ENCODE assay signal across 12 cellular contexts in genomic region chr22:20036119-20036518, GRCh38. TPM values are rescaled to one million over a fixed set of nuclear protein-coding genes. Genes with fewer than 3 reads are reported as not detected.
DNase-seq lines count a peak whose midpoint lies in the region; ATAC-seq, FAIRE-seq and TF ChIP-seq lines count a peak whose summit lies in the region.
"Had no signal": no experiment of that assay in that cellular context is flagged by ENCODE, and none has a peak within 500 bp of the region (broad histone marks: within the 10 kb centered on the region; RNA-seq: fewer than 3 reads in every experiment).

No MANE protein-coding gene starts in this region.

- intact Hi-C loops in K562 (cut with micrococcal nuclease): no loop called here

- H3K9me3 ChIP-seq in K562 (replicated peaks; ENCODE audit: control insufficient read depth, insufficient read depth, low read depth, low read length): no peaks in the 10 kb centered on the region

- H2AFZ ChIP-seq in K562 (ENCODE audit: low read depth, low read length): no peak overlapping the region

- 87% methylated on average over 10 of the region's 10 CpGs for WGBS in K562 (ENCODE audit: insufficient coverage, low coverage, missing lambda C conversion rate)

- H3K4me1 ChIP-seq in K562 (replicated peaks in 1 of 2; ENCODE audit: control insufficient read depth in 2 of 2, insufficient read depth in 2 of 2, low read length in 2 of 2): peaks cover 11 to 63% of the 10 kb centered on the region in 2 experiments; a peak in 4 of 5 replicates

- no peak for DNase-seq in activated naive CD4-positive, alpha-beta T cell treated with anti-CD3 and anti-CD28 coated beads, Interleukin-2, amount 50 U/mL, for 72 hours (ENCODE audit: low spot score in 2 of 2)
- no peak for DNase-seq in K562 (ENCODE audit: extremely low read depth in 1 of 4, low spot score in 3 of 4)
- no peak for DNase-seq in NCI-H446 treated with DMSO at 0.1 percent for 48 hours (lab: John Stamatoyannopoulos, UW)
- DNase-seq in activated CD8-positive, alpha-beta T cell treated with anti-CD3 and anti-CD28 coated beads, Interleukin-2, amount 10 ng/mL, durations not matched to agents 7 days and 5 days: no peak
- DNase-seq: Calu3; CD4-positive, CD25-positive, alpha-beta regulatory T cell; NCI-H1930; NCI-H524 had no signal

- POLR2A ChIA-PET in K562 (lab: Yijun Ruan, JAX): interaction anchor here (0.6 to 6.4 kb wide), 20 partner anchors 8 to 1001 kb away, joined by 3 to 54 read pairs (median 4); partner anchors contain the start of genes TANGO2 and TRMT2A
- POLR2A ChIA-PET in activated CD8-positive, alpha-beta T cell treated with anti-CD3 and anti-CD28 coated beads, Interleukin-2, amount 10 ng/mL, durations not matched to agents 7 days and 5 days (lab: Charles Lee): no interaction called here

- TF ChIP-seq CTCF in K562 (IDR thresholded peaks at IDR 0.05 in 2 of 3, conservative IDR thresholded peaks at IDR 0.05 in 1 of 3; ENCODE audit: insufficient read depth in 2 of 3, low read depth in 1 of 3, low read length in 3 of 3): no peak

- no peak for ATAC-seq in activated naive CD4-positive, alpha-beta T cell treated with anti-CD3 and anti-CD28 coated beads, Interleukin-2, amount 50 U/mL, for 72 hours
- ATAC-seq in K562: no peak
- ATAC-seq in GM18858 (IDR thresholded peaks at IDR 0.05; ENCODE audit: unreplicated experiment): no peak
- no peak for ATAC-seq in GM21526 (IDR thresholded peaks at IDR 0.05; ENCODE audit: low FRiP score, unreplicated experiment)
- no peak for ATAC-seq in activated CD8-positive, alpha-beta T cell treated with anti-CD3 and anti-CD28 coated beads, Interleukin-2, amount 10 ng/mL, durations not matched to agents 7 days and 5 days

- no peaks in the 10 kb centered on the region for H3K9me3 Mint-ChIP-seq in activated naive CD4-positive, alpha-beta T cell treated with anti-CD3 and anti-CD28 coated beads, Interleukin-2, amount 50 U/mL, for 24 hours
- no peaks in the 10 kb centered on the region for H3K9me3 Mint-ChIP-seq in activated naive CD4-positive, alpha-beta T cell treated with anti-CD3 and anti-CD28 coated beads, Interleukin-2, amount 50 U/mL, for 72 hours
- no peaks in the 10 kb centered on the region for H3K9me3 Mint-ChIP-seq in IgD-negative memory B cell
- H3K9me3 Mint-ChIP-seq in activated CD8-positive, alpha-beta T cell treated with anti-CD3 and anti-CD28 coated beads, Interleukin-2, amount 10 ng/mL, durations not matched to agents 7 days and 5 days (ENCODE audit: insufficient read depth): no peaks in the 10 kb centered on the region
- H3K9me3 Mint-ChIP-seq: CD4-positive, CD25-positive, alpha-beta regulatory T cell had no signal

- H3K36me3 Mint-ChIP-seq in activated naive CD4-positive, alpha-beta T cell treated with anti-CD3 and anti-CD28 coated beads, Interleukin-2, amount 50 U/mL, for 24 hours: no peaks in the 10 kb centered on the region
- H3K36me3 Mint-ChIP-seq in activated naive CD4-positive, alpha-beta T cell treated with anti-CD3 and anti-CD28 coated beads, Interleukin-2, amount 50 U/mL, for 72 hours: no peaks in the 10 kb centered on the region
- H3K36me3 Mint-ChIP-seq in IgD-negative memory B cell: peaks cover 2% of the 10 kb centered on the region
- peaks cover 14% of the 10 kb centered on the region for H3K36me3 Mint-ChIP-seq in activated CD8-positive, alpha-beta T cell treated with anti-CD3 and anti-CD28 coated beads, Interleukin-2, amount 10 ng/mL, durations not matched to agents 7 days and 5 days (ENCODE audit: low read depth)

- peaks cover 65% of the 10 kb centered on the region for H4K20me1 ChIP-seq in K562 (replicated peaks; ENCODE audit: control insufficient read depth, insufficient read depth, low read length)

- no peak for TF ChIP-seq POLR2A in K562 (conservative IDR thresholded peaks at IDR 0.05)

- peak overlapping the region; percentile 68 for H3K27ac Mint-ChIP-seq in activated naive CD4-positive, alpha-beta T cell treated with anti-CD3 and anti-CD28 coated beads, Interleukin-2, amount 50 U/mL, for 24 hours
- H3K27ac Mint-ChIP-seq in activated naive CD4-positive, alpha-beta T cell treated with anti-CD3 and anti-CD28 coated beads, Interleukin-2, amount 50 U/mL, for 72 hours: no peak overlapping the region
- peak overlapping the region in 2 of 3 donors; percentile 78 to 83 for H3K27ac Mint-ChIP-seq in IgD-negative memory B cell
- no peak overlapping the region for H3K27ac Mint-ChIP-seq in activated CD8-positive, alpha-beta T cell treated with anti-CD3 and anti-CD28 coated beads, Interleukin-2, amount 10 ng/mL, durations not matched to agents 7 days and 5 days

- peaks cover 16% of the 10 kb centered on the region for H3K9me1 ChIP-seq in K562 (ENCODE audit: control insufficient read depth, insufficient read depth, low read length)

- peaks cover 47% of the 10 kb centered on the region for H3K79me2 ChIP-seq in K562 (ENCODE audit: control insufficient read depth, insufficient read depth, low read length)

- H3K36me3 ChIP-seq in K562 (ENCODE audit: control insufficient read depth, insufficient read depth, low read length): peaks cover 81% of the 10 kb centered on the region; the same call in 2 of the 3 replicates

- no peak overlapping the region for H3K4me2 ChIP-seq in K562 (ENCODE audit: insufficient read depth, low read length)

- in situ Hi-C loops in K562 (cut with MboI): no loop called here

- CTCF ChIA-PET in K562 (lab: Yijun Ruan, JAX; ENCODE audit: low intra/inter-chr PET ratio): no interaction called here
- CTCF ChIA-PET in activated CD8-positive, alpha-beta T cell treated with anti-CD3 and anti-CD28 coated beads, Interleukin-2, amount 10 ng/mL, durations not matched to agents 7 days and 5 days (lab: Charles Lee): no interaction called here

- H3K4me1 Mint-ChIP-seq in activated naive CD4-positive, alpha-beta T cell treated with anti-CD3 and anti-CD28 coated beads, Interleukin-2, amount 50 U/mL, for 24 hours: peaks cover 24% of the 10 kb centered on the region
- peaks cover 21 to 59% (median 51%) of the 10 kb centered on the region in 3 donors for H3K4me1 Mint-ChIP-seq in IgD-negative memory B cell
- H3K4me1 Mint-ChIP-seq in activated CD8-positive, alpha-beta T cell treated with anti-CD3 and anti-CD28 coated beads, Interleukin-2, amount 10 ng/mL, durations not matched to agents 7 days and 5 days (ENCODE audit: low read depth): peaks cover 18% of the 10 kb centered on the region

- no peak for FAIRE-seq in K562 (lab: Jason Lieb, UNC)

- H3K9ac ChIP-seq in K562 (ENCODE audit: insufficient read depth in 1 of 2, low read depth in 2 of 2, low read length in 2 of 2): peak overlapping the region in 1 of 2 experiments; percentile 66; a peak in 2 of 4 replicates

- H3K27ac ChIP-seq in K562 (ENCODE audit: extremely low read depth, low read depth, low read length): no peak overlapping the region

- no peaks in the 10 kb centered on the region for H3K27me3 Mint-ChIP-seq in activated naive CD4-positive, alpha-beta T cell treated with anti-CD3 and anti-CD28 coated beads, Interleukin-2, amount 50 U/mL, for 24 hours
- no peaks in the 10 kb centered on the region for H3K27me3 Mint-ChIP-seq in IgD-negative memory B cell
- H3K27me3 Mint-ChIP-seq in activated CD8-positive, alpha-beta T cell treated with anti-CD3 and anti-CD28 coated beads, Interleukin-2, amount 10 ng/mL, durations not matched to agents 7 days and 5 days (ENCODE audit: low read depth): no peaks in the 10 kb centered on the region
- H3K27me3 Mint-ChIP-seq: CD4-positive, CD25-positive, alpha-beta regulatory T cell had no signal

- no peak overlapping the region for H3K4me3 Mint-ChIP-seq in activated naive CD4-positive, alpha-beta T cell treated with anti-CD3 and anti-CD28 coated beads, Interleukin-2, amount 50 U/mL, for 24 hours
- H3K4me3 Mint-ChIP-seq in IgD-negative memory B cell: peak overlapping the region in 3 of 4 donors; percentile 12 to 74 (median 66)
- H3K4me3 Mint-ChIP-seq in activated CD8-positive, alpha-beta T cell treated with anti-CD3 and anti-CD28 coated beads, Interleukin-2, amount 10 ng/mL, durations not matched to agents 7 days and 5 days: no peak overlapping the region
- H3K4me3 Mint-ChIP-seq: CD4-positive, CD25-positive, alpha-beta regulatory T cell had no signal

- TF ChIP-seq EP300 in K562 (IDR thresholded peaks at IDR 0.05; ENCODE audit: low read length): no peak

- no TSS peak for BruUV-seq in K562 (replicated peaks; lab: Mats Ljungman, UMichigan)

- no peak for TF ChIP-seq RAD21 in K562 (CRISPR knock-in tag; conservative IDR thresholded peaks at IDR 0.05 in 1 of 2, IDR thresholded peaks at IDR 0.05 in 1 of 2)

- no peak overlapping the region for H3K4me3 ChIP-seq in K562

- H3K27me3 ChIP-seq in K562 (ENCODE audit: control insufficient read depth in 2 of 2, insufficient read depth in 2 of 2, low read length in 2 of 2): no peaks in the 10 kb centered on the region

RNA-seq across cellular contexts. Expression of gene TANGO2, which starts 15.2 kb away (rescaled TPM):
- 10 to 100 TPM; 19.1 to 19.3 TPM for total RNA-seq in activated naive CD4-positive, alpha-beta T cell treated with anti-CD3 and anti-CD28 coated beads, Interleukin-2, amount 50 U/mL, for 72 hours
- polyA plus RNA-seq in IgD-negative memory B cell (44.5 TPM), K562 (2011; rRNA removed) (94.9 and 115 TPM in 2 replicates), K562 (2014; fragmentation: Illumina TruSeq; extraction: Trizol) (88.3 and 89.4 TPM in 2 replicates), K562 (2014; fragmentation: Nextera tagmentation; extraction: Ambion mirVana) (10 to 100 TPM; 15.5 to 17.5 TPM), K562 (2014; rRNA removed) (89.6 and 92.5 TPM in 2 replicates)
- total RNA-seq in K562 (2011; cell fraction: chromatin; rRNA removed; ENCODE audit: low replicate concordance): 160 and 395 TPM in 2 replicates
- total RNA-seq in K562 (2011; cell fraction: nucleolus; rRNA removed): 227 and 229 TPM in 2 replicates
- total RNA-seq in K562 (2011; cell fraction: nucleoplasm; rRNA removed): 196 and 211 TPM in 2 replicates
- total RNA-seq in K562 (2014; rRNA removed) (70.1 and 95.8 TPM in 2 replicates), K562 (2014; rRNA removed; fragmentation: Illumina TruSeq; extraction: Trizol) (36.1 and 45.9 TPM in 2 replicates), K562 (2015; rRNA removed; fragmentation: Illumina TruSeq; extraction: Trizol) (55.8 and 57.2 TPM in 2 replicates), K562 (2021) (94.1 and 97.3 TPM in 2 replicates)
- 157 and 209 TPM in 2 replicates for polyA plus RNA-seq in K562 (2011; cell fraction: cytosol; rRNA removed)
- polyA plus RNA-seq in K562 (2011; cell fraction: nucleus; rRNA removed): 157 and 195 TPM in 2 replicates
- 68.2 and 73.0 TPM in 2 replicates for polyA plus RNA-seq in K562 (2012)
- polyA minus RNA-seq in K562 (2011; rRNA and poly(A)+ RNA removed): 130 and 186 TPM in 2 replicates
- 73.2 and 76.1 TPM in 2 replicates for polyA minus RNA-seq in K562 (2011; cell fraction: cytosol; rRNA and poly(A)+ RNA removed)
- polyA minus RNA-seq in K562 (2011; cell fraction: nucleus; rRNA and poly(A)+ RNA removed): 63.1 and 85.0 TPM in 2 replicates
- 10 to 100 TPM; 39.1 to 43.3 TPM for total RNA-seq in activated CD8-positive, alpha-beta T cell treated with anti-CD3 and anti-CD28 coated beads, Interleukin-2, amount 10 ng/mL, durations not matched to agents 7 days and 5 days

RNA-seq across cellular contexts. Expression of gene ARVCF, which starts 19.5 kb away (rescaled TPM):
- total RNA-seq in activated naive CD4-positive, alpha-beta T cell treated with anti-CD3 and anti-CD28 coated beads, Interleukin-2, amount 50 U/mL, for 72 hours: 1 to 10 TPM; 1.9 to 4.3 TPM
- 0.16 TPM for polyA plus RNA-seq in IgD-negative memory B cell
- 114 and 328 TPM in 2 replicates for total RNA-seq in K562 (2011; cell fraction: chromatin; rRNA removed; ENCODE audit: low replicate concordance)
- 214 and 270 TPM in 2 replicates for total RNA-seq in K562 (2011; cell fraction: nucleolus; rRNA removed)
- total RNA-seq in K562 (2011; cell fraction: nucleoplasm; rRNA removed): 106 and 131 TPM in 2 replicates
- total RNA-seq in K562 (2014; rRNA removed): 49.3 and 54.2 TPM in 2 replicates
- total RNA-seq in K562 (2014; rRNA removed; fragmentation: Illumina TruSeq; extraction: Trizol): 2.2 and 4.5 TPM in 2 replicates
- 13.3 and 15.6 TPM in 2 replicates for total RNA-seq in K562 (2015; rRNA removed; fragmentation: Illumina TruSeq; extraction: Trizol)
- total RNA-seq in K562 (2021): 46.5 and 50.6 TPM in 2 replicates
- 35.2 and 71.6 TPM in 2 replicates for polyA plus RNA-seq in K562 (2011; rRNA removed)
- polyA plus RNA-seq in K562 (2011; cell fraction: cytosol; rRNA removed): 134 and 673 TPM in 2 replicates
- polyA plus RNA-seq in K562 (2011; cell fraction: nucleus; rRNA removed): 407 and 424 TPM in 2 replicates
- 30.0 and 31.2 TPM in 2 replicates for polyA plus RNA-seq in K562 (2012)
- polyA plus RNA-seq in K562 (2014; fragmentation: Illumina TruSeq; extraction: Trizol): 8.0 and 15.9 TPM in 2 replicates
- polyA plus RNA-seq in K562 (2014; fragmentation: Nextera tagmentation; extraction: Ambion mirVana): under 1 TPM; 0.03 to 0.17 TPM
- polyA plus RNA-seq in K562 (2014; rRNA removed): 42.5 and 97.4 TPM in 2 replicates
- polyA minus RNA-seq in K562 (2011; rRNA and poly(A)+ RNA removed): 15.1 and 15.6 TPM in 2 replicates
- 24.6 and 52.4 TPM in 2 replicates for polyA minus RNA-seq in K562 (2011; cell fraction: cytosol; rRNA and poly(A)+ RNA removed)
- polyA minus RNA-seq in K562 (2011; cell fraction: nucleus; rRNA and poly(A)+ RNA removed): 96.8 and 145 TPM in 2 replicates
- 1 to 10 TPM in 1 of 2 experiments, under 1 TPM in 1; 0.86 to 1.4 TPM for total RNA-seq in activated CD8-positive, alpha-beta T cell treated with anti-CD3 and anti-CD28 coated beads, Interleukin-2, amount 10 ng/mL, durations not matched to agents 7 days and 5 days

RNA-seq across cellular contexts. Expression of gene DGCR8, which starts 43.9 kb away (rescaled TPM):
- total RNA-seq in activated naive CD4-positive, alpha-beta T cell treated with anti-CD3 and anti-CD28 coated beads, Interleukin-2, amount 50 U/mL, for 72 hours: 10 to 100 TPM; 37.0 to 66.7 TPM
- polyA plus RNA-seq in IgD-negative memory B cell (4.8 TPM), K562 (2011; rRNA removed) (81.8 and 155 TPM in 2 replicates), K562 (2014; fragmentation: Illumina TruSeq; extraction: Trizol) (70.4 and 75.0 TPM in 2 replicates), K562 (2014; fragmentation: Nextera tagmentation; extraction: Ambion mirVana) (1 to 10 TPM; 5.9 to 7.7 TPM), K562 (2014; rRNA removed) (135 and 144 TPM in 2 replicates)
- total RNA-seq in K562 (2011; cell fraction: chromatin; rRNA removed; ENCODE audit: low replicate concordance): 638 and 1,105 TPM in 2 replicates
- 550 and 577 TPM in 2 replicates for total RNA-seq in K562 (2011; cell fraction: nucleolus; rRNA removed)
- 502 and 511 TPM in 2 replicates for total RNA-seq in K562 (2011; cell fraction: nucleoplasm; rRNA removed)
- total RNA-seq in K562 (2014; rRNA removed) (107 and 108 TPM in 2 replicates), K562 (2014; rRNA removed; fragmentation: Illumina TruSeq; extraction: Trizol) (43.7 and 49.4 TPM in 2 replicates), K562 (2015; rRNA removed; fragmentation: Illumina TruSeq; extraction: Trizol) (80.1 and 81.2 TPM in 2 replicates), K562 (2021) (116 and 119 TPM in 2 replicates)
- polyA plus RNA-seq in K562 (2011; cell fraction: cytosol; rRNA removed): 51.2 and 92.7 TPM in 2 replicates
- 1,167 and 1,418 TPM in 2 replicates for polyA plus RNA-seq in K562 (2011; cell fraction: nucleus; rRNA removed)
- 76.7 and 85.3 TPM in 2 replicates for polyA plus RNA-seq in K562 (2012)
- polyA minus RNA-seq in K562 (2011; rRNA and poly(A)+ RNA removed): 62.1 and 82.0 TPM in 2 replicates
- 35.2 and 46.4 TPM in 2 replicates for polyA minus RNA-seq in K562 (2011; cell fraction: cytosol; rRNA and poly(A)+ RNA removed)
- 210 and 349 TPM in 2 replicates for polyA minus RNA-seq in K562 (2011; cell fraction: nucleus; rRNA and poly(A)+ RNA removed)
- total RNA-seq in activated CD8-positive, alpha-beta T cell treated with anti-CD3 and anti-CD28 coated beads, Interleukin-2, amount 10 ng/mL, durations not matched to agents 7 days and 5 days: 10 to 100 TPM; 52.3 to 55.2 TPM

Comparison
In these comparisons a context has a peak if more than half of its experiments do, and no peak if none do; other contexts are left out.
1. H3K27ac Mint-ChIP-seq: peak in activated naive CD4-positive, alpha-beta T cell treated with anti-CD3 and anti-CD28 coated beads, Interleukin-2, amount 50 U/mL, for 24 hours (single experiment) and IgD-negative memory B cell (2 of 3); none in activated naive CD4-positive, alpha-beta T cell treated with anti-CD3 and anti-CD28 coated beads, Interleukin-2, amount 50 U/mL, for 72 hours (0 of 2) and activated CD8-positive, alpha-beta T cell treated with anti-CD3 and anti-CD28 coated beads, Interleukin-2, amount 10 ng/mL, durations not matched to agents 7 days and 5 days (single experiment).
2. H3K4me3 Mint-ChIP-seq: peak in IgD-negative memory B cell (3 of 4); none in activated naive CD4-positive, alpha-beta T cell treated with anti-CD3 and anti-CD28 coated beads, Interleukin-2, amount 50 U/mL, for 24 hours (single experiment) and activated CD8-positive, alpha-beta T cell treated with anti-CD3 and anti-CD28 coated beads, Interleukin-2, amount 10 ng/mL, durations not matched to agents 7 days and 5 days (single experiment).